In the genomic region with DNA sequence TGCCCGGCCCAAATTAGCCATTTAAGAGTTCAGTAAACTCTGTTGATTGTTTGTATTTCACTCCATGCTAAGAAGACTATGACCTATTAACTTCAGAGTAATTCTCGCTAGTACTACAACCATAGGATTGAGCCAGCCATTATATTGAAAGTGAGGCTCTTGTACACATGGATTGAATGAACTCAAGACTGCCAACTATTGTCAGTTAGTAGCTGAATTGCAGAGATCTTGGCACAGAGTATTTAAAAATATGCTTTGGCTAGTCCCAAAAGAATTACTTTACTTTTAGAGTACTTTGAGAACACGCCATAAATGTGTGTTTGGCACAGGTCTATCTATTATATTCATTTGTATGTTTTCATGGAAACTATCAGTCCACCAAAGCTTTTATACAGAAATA, we compare ENCODE assay signal across 23 cellular contexts.
DNase-seq lines count a peak whose midpoint lies in the region; ATAC-seq, FAIRE-seq and TF ChIP-seq lines count a peak whose summit lies in the region.
"Had no signal": no experiment of that assay in that cellular context is flagged by ENCODE, and none has a peak within 500 bp of the region (broad histone marks: within the 10 kb centered on the region; RNA-seq: fewer than 3 reads in every experiment).

No MANE protein-coding gene starts in this region.

- TF ChIP-seq POLR2A in endothelial cell of umbilical vein (IDR thresholded peaks at IDR 0.05; ENCODE audit: low read depth, low read length): no peak
- TF ChIP-seq POLR2A in thyroid gland (IDR thresholded peaks at IDR 0.05): no peak

- H3K27me3 ChIP-seq in RWPE2 (ENCODE audit: insufficient read depth, poor library complexity, severe bottlenecking) (no peaks in the 10 kb centered on the region), endothelial cell of umbilical vein (ENCODE audit: control insufficient read depth in 2 of 2, insufficient read depth in 2 of 2, low read length in 2 of 2) (no peaks in the 10 kb centered on the region), osteoblast (ENCODE audit: insufficient read depth, low read length) (no peaks in the 10 kb centered on the region), thyroid gland (no peaks in the 10 kb centered on the region)

- H3K4me3 ChIP-seq in RWPE2 (ENCODE audit: severe bottlenecking): no peak overlapping the region
- no peak overlapping the region for H3K4me3 ChIP-seq in endothelial cell of umbilical vein (replicated peaks in 1 of 3; ENCODE audit: insufficient read depth in 1 of 3, low read depth in 1 of 3, low read length in 3 of 3)
- H3K4me3 ChIP-seq in osteoblast (ENCODE audit: insufficient read depth, low read length): no peak overlapping the region
- H3K4me3 ChIP-seq in thyroid gland (replicated peaks in 1 of 3): no peak overlapping the region

- H3K4me1 Mint-ChIP-seq in stimulated activated naive B cell treated with anti-CD40 and anti-IgM and Interleukin-4, amounts not matched to agents 10 μg/mL and 1 μg/mL and 100 μg/mL, for 72 hours: no peaks in the 10 kb centered on the region

- H4K20me1 ChIP-seq in endothelial cell of umbilical vein (replicated peaks; ENCODE audit: control insufficient read depth, extremely low read depth, insufficient read depth, low read length) (no peaks in the 10 kb centered on the region), osteoblast (ENCODE audit: insufficient read depth, low read length) (no peaks in the 10 kb centered on the region)

- H3K4me3 Mint-ChIP-seq in stimulated activated naive B cell treated with anti-CD40 and anti-IgM and Interleukin-4, amounts not matched to agents 10 μg/mL and 1 μg/mL and 100 μg/mL, for 72 hours: no peak overlapping the region
- H3K4me3 Mint-ChIP-seq: activated CD8-positive, alpha-beta T cell treated with anti-CD3 and anti-CD28 coated beads for 36 hours; effector memory CD8-positive, alpha-beta T cell; natural killer cell treated with Interleukin-12 subunit alpha and Interleukin-12 subunit beta and Interleukin-15 and Interleukin-18, amount 100 ng/mL, for 72 hours; type B pancreatic cell had no signal

- H2AFZ ChIP-seq in endothelial cell of umbilical vein (ENCODE audit: low read depth, low read length): no peak overlapping the region
- H2AFZ ChIP-seq in osteoblast (ENCODE audit: low read length): no peak overlapping the region

- H3K27me3 Mint-ChIP-seq in stimulated activated naive B cell treated with anti-CD40 and anti-IgM and Interleukin-4, amounts not matched to agents 10 μg/mL and 1 μg/mL and 100 μg/mL, for 72 hours: no peaks in the 10 kb centered on the region
- H3K27me3 Mint-ChIP-seq: activated CD8-positive, alpha-beta T cell treated with anti-CD3 and anti-CD28 coated beads for 36 hours; effector memory CD8-positive, alpha-beta T cell; natural killer cell treated with Interleukin-12 subunit alpha and Interleukin-12 subunit beta and Interleukin-15 and Interleukin-18, amount 100 ng/mL, for 72 hours; type B pancreatic cell had no signal

- no peaks in the 10 kb centered on the region for H3K9me3 Mint-ChIP-seq in stimulated activated naive B cell treated with anti-CD40 and anti-IgM and Interleukin-4, amounts not matched to agents 10 μg/mL and 1 μg/mL and 100 μg/mL, for 72 hours
- H3K9me3 Mint-ChIP-seq: activated CD8-positive, alpha-beta T cell treated with anti-CD3 and anti-CD28 coated beads for 36 hours; effector memory CD8-positive, alpha-beta T cell; type B pancreatic cell had no signal

- CTCF ChIA-PET in endothelial cell of umbilical vein (lab: Charles Lee): interaction anchor here (1.2 to 3.3 kb wide), 4 partner anchors 9 to 623 kb away, joined by 3 to 23 read pairs (median 5); no protein-coding TSS in a partner anchor

- no peaks in the 10 kb centered on the region for H3K9me1 ChIP-seq in endothelial cell of umbilical vein (replicated peaks; ENCODE audit: control insufficient read depth, extremely low read depth, insufficient read depth, low read length)

- no peak overlapping the region for H3K27ac Mint-ChIP-seq in stimulated activated naive B cell treated with anti-CD40 and anti-IgM and Interleukin-4, amounts not matched to agents 10 μg/mL and 1 μg/mL and 100 μg/mL, for 72 hours
- H3K27ac Mint-ChIP-seq: activated CD8-positive, alpha-beta T cell treated with anti-CD3 and anti-CD28 coated beads for 36 hours; effector memory CD8-positive, alpha-beta T cell; natural killer cell treated with Interleukin-12 subunit alpha and Interleukin-12 subunit beta and Interleukin-15 and Interleukin-18, amount 100 ng/mL, for 72 hours; type B pancreatic cell had no signal

- no peak overlapping the region for H3K9ac ChIP-seq in endothelial cell of umbilical vein (replicated peaks; ENCODE audit: extremely low read depth, insufficient read depth, low read length)

- H3K36me3 Mint-ChIP-seq in stimulated activated naive B cell treated with anti-CD40 and anti-IgM and Interleukin-4, amounts not matched to agents 10 μg/mL and 1 μg/mL and 100 μg/mL, for 72 hours: no peaks in the 10 kb centered on the region
- H3K36me3 Mint-ChIP-seq: natural killer cell treated with Interleukin-12 subunit alpha and Interleukin-12 subunit beta and Interleukin-15 and Interleukin-18, amount 100 ng/mL, for 72 hours; type B pancreatic cell had no signal

- POLR2A ChIA-PET in endothelial cell of umbilical vein (lab: Charles Lee): no interaction called here

- TF ChIP-seq CTCF in RWPE2 (IDR thresholded peaks at IDR 0.05; ENCODE audit: poor library complexity, severe bottlenecking): no peak
- TF ChIP-seq CTCF in endothelial cell of umbilical vein (IDR thresholded peaks at IDR 0.05; ENCODE audit: extremely low read depth in 1 of 2, insufficient read depth in 1 of 2, low read depth in 1 of 2, low read length in 2 of 2): no peak
- TF ChIP-seq CTCF in osteoblast (IDR thresholded peaks at IDR 0.05; ENCODE audit: extremely low read depth, low read depth, low read length): no peak
- TF ChIP-seq CTCF in thyroid gland (IDR thresholded peaks at IDR 0.05): no peak

- no peak for ATAC-seq in RWPE2 (ENCODE audit: low read depth)
- no peak for ATAC-seq in stimulated activated naive B cell treated with anti-CD40 and anti-IgM and Interleukin-4, amounts not matched to agents 10 μg/mL and 1 μg/mL and 100 μg/mL, for 72 hours (replicated peaks)
- no peak for ATAC-seq in GM21717 (IDR thresholded peaks at IDR 0.05; ENCODE audit: unreplicated experiment)
- ATAC-seq: activated CD8-positive, alpha-beta T cell treated with anti-CD3 and anti-CD28 coated beads for 36 hours; effector memory CD8-positive, alpha-beta T cell; natural killer cell treated with Interleukin-12 subunit alpha and Interleukin-12 subunit beta and Interleukin-15 and Interleukin-18, amount 100 ng/mL, for 72 hours; stimulated activated naive CD8-positive, alpha-beta T cell treated with anti-CD3 and anti-CD28 coated beads, Interleukin-15, Interleukin-2, amounts not matched to agents 100 U/mL and 50 U/mL, for 24 hours had no signal

- H3K79me2 ChIP-seq in endothelial cell of umbilical vein (ENCODE audit: control insufficient read depth, insufficient read depth, low read length) (no peaks in the 10 kb centered on the region), osteoblast (ENCODE audit: insufficient read depth, low read length) (no peaks in the 10 kb centered on the region)

- WGBS in thyroid gland, 2 donors: 73 to 74% methylated on average over 3 of the region's 3 CpGs

- peak; percentile 28 for DNase-seq in EH (ENCODE audit: low read depth)
- no peak for DNase-seq in RWPE2 (ENCODE audit: low spot score)
- DNase-seq in endothelial cell of umbilical vein (ENCODE audit: low read depth, low spot score): no peak
- DNase-seq in osteoblast (ENCODE audit: insufficient read length, low spot score, missing footprints): no peak
- no peak for DNase-seq in stimulated activated naive B cell treated with anti-CD40 and anti-IgM and Interleukin-4, amounts not matched to agents 10 μg/mL and 1 μg/mL and 100 μg/mL, for 72 hours
- no peak for DNase-seq in NCI-H2029 (lab: John Stamatoyannopoulos, UW)
- DNase-seq in thyroid gland: no peak
- DNase-seq: activated CD4-positive, CD25-positive, alpha-beta regulatory T cell; activated CD8-positive, alpha-beta T cell treated with anti-CD3 and anti-CD28 coated beads for 36 hours; activated gamma-delta T cell treated with Interleukin-2 at 50 U/mL for 16 hours; COR-L47; effector memory CD8-positive, alpha-beta T cell; Kasumi-1; NCI-H1092 treated with DMSO at 0.1 percent for 48 hours; NCI-H510A; RPMI8226; stimulated activated CD4-positive, alpha-beta T cell treated with anti-CD3 and anti-CD28 coated beads, Interleukin-2, amount 100 ng/mL, for 24 hours; stimulated activated naive CD8-positive, alpha-beta T cell treated with anti-CD3 and anti-CD28 coated beads, Interleukin-15, Interleukin-2, amounts not matched to agents 100 U/mL and 50 U/mL, for 24 hours had no signal

- H3K36me3 ChIP-seq in RWPE2 (ENCODE audit: low read depth) (no peaks in the 10 kb centered on the region), endothelial cell of umbilical vein (ENCODE audit: control insufficient read depth in 2 of 2, extremely low read depth in 1 of 2, insufficient read depth in 2 of 2, low read length in 2 of 2) (no peaks in the 10 kb centered on the region), osteoblast (ENCODE audit: insufficient read depth, low read length) (no peaks in the 10 kb centered on the region), thyroid gland (no peaks in the 10 kb centered on the region)

- dilution Hi-C loops in endothelial cell of umbilical vein (cut with MboI; ENCODE audit: extremely low pct_ligation_motif_present, low sequenced_read_pairs): no loop called here

- H3K27ac ChIP-seq in RWPE2 (ENCODE audit: poor library complexity, severe bottlenecking): peak overlapping the region; percentile 65
- H3K27ac ChIP-seq in endothelial cell of umbilical vein (ENCODE audit: insufficient read depth, low read depth, low read length): peak overlapping the region; percentile 8
- peak overlapping the region; percentile 92 for H3K27ac ChIP-seq in osteoblast (ENCODE audit: low read depth, low read length)
- H3K27ac ChIP-seq in thyroid gland: no peak overlapping the region

- intact Hi-C loops in endothelial cell of umbilical vein (cut with micrococcal nuclease) (loop anchor here (5.0 kb wide), 3 partner anchors 189 to 509 kb away; a partner anchor contains a TSS), thyroid gland (cut with DNase I) (no loop called here)

- no TSS peak for BruUV-seq in endothelial cell of umbilical vein (replicated peaks; lab: Mats Ljungman, UMichigan)

- H3K4me2 ChIP-seq in endothelial cell of umbilical vein (ENCODE audit: insufficient read depth, low read length) (no peak overlapping the region), osteoblast (ENCODE audit: insufficient read depth, low read length) (peak overlapping the region; percentile 62)

- no peak for FAIRE-seq in endothelial cell of umbilical vein (lab: Jason Lieb, UNC)
- FAIRE-seq: frontal cortex, HTR-8/SVneo had no signal

- H3K9me3 ChIP-seq in RWPE2 (ENCODE audit: severe bottlenecking) (no peaks in the 10 kb centered on the region), endothelial cell of umbilical vein (replicated peaks; ENCODE audit: control insufficient read depth, insufficient read depth, low read length) (no peaks in the 10 kb centered on the region), osteoblast (ENCODE audit: low read depth, low read length) (no peaks in the 10 kb centered on the region), thyroid gland (no peaks in the 10 kb centered on the region)

- H3K4me1 ChIP-seq in RWPE2 (ENCODE audit: insufficient read depth, poor library complexity, severe bottlenecking) (peaks cover 25% of the 10 kb centered on the region), endothelial cell of umbilical vein (ENCODE audit: control insufficient read depth, extremely low read depth, insufficient read depth, low read length) (peaks cover 23% of the 10 kb centered on the region), osteoblast (ENCODE audit: insufficient read depth, low read length) (peaks cover 31% of the 10 kb centered on the region), thyroid gland (no peaks in the 10 kb centered on the region)

Comparison
In these comparisons a context has a peak if more than half of its experiments do, and no peak if none do; other contexts are left out.
1. H3K27ac ChIP-seq: peak in RWPE2 (single experiment), endothelial cell of umbilical vein (single experiment) and osteoblast (single experiment); none in thyroid gland (0 of 3).